In genomic region chr11:64224891-64225607, GRCh38 we compare ENCODE assay signal across 8 cellular contexts.
DNase-seq lines count a peak whose midpoint lies in the region; TF ChIP-seq lines count a peak whose summit lies in the region.

No MANE protein-coding gene starts in this region.

- peaks cover 22% of the 10 kb centered on the region for H3K4me1 Mint-ChIP-seq in nephron

- H3K27ac ChIP-seq in C4-2B (peak overlapping the region; percentile 91), coronary artery (peak overlapping the region; percentile 93)

- peak overlapping the region; percentile 87 to 91 (median 90) for H3K4me3 Mint-ChIP-seq in nephron

- H3K27ac Mint-ChIP-seq in nephron: peak overlapping the region in 2 of 3 experiments; percentile 84 to 85

- in situ Hi-C loops in GM13976 (cut with MboI; ENCODE audit: low sequenced_read_pairs, unreplicated experiment): no loop called here

- H3K36me3 Mint-ChIP-seq in nephron (ENCODE audit: low read depth): no peaks in the 10 kb centered on the region

- TF ChIP-seq CTCF in C4-2B (conservative IDR thresholded peaks at IDR 0.05) (no peak), NB4 (IDR thresholded peaks at IDR 0.05; ENCODE audit: low read depth, low read length) (no peak), coronary artery (IDR thresholded peaks at IDR 0.05) (no peak), nephron (IDR thresholded peaks at IDR 0.05; ENCODE audit: unreplicated experiment in 3 of 3) (no peak), GM13976 (IDR thresholded peaks at IDR 0.05; ENCODE audit: borderline replicate concordance, control extremely low read depth, extremely low read depth, insufficient read depth, missing control alignments) (no peak)

- DNase-seq in NB4 (ENCODE audit: low read depth) (peak; percentile 49), coronary artery (ENCODE audit: low spot score) (peak; percentile 72), cerebellar nuclear complex (lab: John Stamatoyannopoulos, UW) (no peak), amniotic stem cell (lab: John Stamatoyannopoulos, UW) (no peak), GM13976 (ENCODE audit: low spot score) (no peak)
- DNase-seq in activated CD4-positive, CD25-positive, alpha-beta regulatory T cell treated with anti-CD3 and anti-CD28 coated beads, Interleukin-2, amount 50 U/mL, for 72 hours: no peak

- no peaks in the 10 kb centered on the region for H3K27me3 Mint-ChIP-seq in nephron (ENCODE audit: low read depth)

- TF ChIP-seq POLR2A in NB4 (IDR thresholded peaks at IDR 0.05; ENCODE audit: extremely low read depth, insufficient read length): no peak

- no peaks in the 10 kb centered on the region for H3K9me3 Mint-ChIP-seq in nephron

- H3K4me3 ChIP-seq in NB4 (ENCODE audit: low read depth, low read length): peak overlapping the region; percentile 83
- H3K4me3 ChIP-seq in coronary artery: peak overlapping the region; percentile 86

Comparison
In these comparisons a context has a peak if more than half of its experiments do, and no peak if none do; other contexts are left out.
1. DNase-seq: peak in NB4 (single experiment) and coronary artery (single experiment); none in cerebellar nuclear complex (0 of 2), activated CD4-positive, CD25-positive, alpha-beta regulatory T cell treated with anti-CD3 and anti-CD28 coated beads, Interleukin-2, amount 50 U/mL, for 72 hours (single experiment), amniotic stem cell (single experiment) and GM13976 (single experiment).